In the genomic region with DNA sequence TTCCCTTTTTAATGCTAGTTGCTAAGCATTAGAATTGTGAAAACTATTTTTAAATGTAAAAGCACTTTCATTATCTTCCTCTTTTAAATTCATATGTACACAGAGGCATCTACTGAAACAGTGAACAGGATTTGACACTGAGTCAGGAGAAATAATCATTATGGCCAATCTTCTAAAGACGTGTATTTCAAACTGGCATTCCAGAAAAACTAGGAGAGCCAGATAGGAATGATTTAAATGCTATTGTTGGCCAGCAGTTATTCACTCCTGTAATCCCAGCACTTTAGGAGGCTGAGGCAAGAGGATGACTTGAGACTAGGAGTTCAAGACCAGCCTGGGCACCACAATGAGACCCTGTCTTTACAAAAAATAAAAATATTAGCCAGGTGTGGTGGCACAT, we compare ENCODE assay signal across 27 cellular contexts.
"Had no signal": no experiment of that assay in that cellular context is flagged by ENCODE, and none has a peak within 500 bp of the region (broad histone marks: within the 10 kb centered on the region; RNA-seq: fewer than 3 reads in every experiment).

No MANE protein-coding gene starts in this region.

- H3K9me3 ChIP-seq: gastroesophageal sphincter, heart right ventricle, left ventricle myocardium inferior, tibial nerve, vagina had no signal

- H3K9me3 Mint-ChIP-seq: activated CD4-positive, alpha-beta T cell treated with anti-CD3 and anti-CD28 coated beads, Interleukin-2, amount 10 ng/mL, durations not matched to agents 24 days and 14 days; activated CD8-positive, alpha-beta T cell treated with anti-CD3 and anti-CD28 coated beads for 36 hours; activated T-helper 2 cell treated with anti-CD3 and anti-CD28 coated beads, Interferon-gamma antibody, Interleukin-2, Interleukin-4, amounts not matched to agents 10 μg/mL and 5 μg/mL and 100 μg/mL, durations not matched to agents 14 hours and 24 hours and 36 hours; central memory CD8-positive, alpha-beta T cell; immature natural killer cell; nephron progenitor cell had no signal

- H3K4me3 Mint-ChIP-seq: activated CD4-positive, alpha-beta T cell treated with anti-CD3 and anti-CD28 coated beads, Interleukin-2, amount 10 ng/mL, durations not matched to agents 24 days and 14 days; activated CD8-positive, alpha-beta T cell treated with anti-CD3 and anti-CD28 coated beads for 36 hours; central memory CD8-positive, alpha-beta T cell; immature natural killer cell; nephron progenitor cell had no signal

- H3K36me3 Mint-ChIP-seq: immature natural killer cell had no signal

- H3K4me3 ChIP-seq: coronary artery, gastroesophageal sphincter, heart right ventricle, left ventricle myocardium inferior, tibial nerve, vagina had no signal

- ATAC-seq: activated CD8-positive, alpha-beta T cell treated with anti-CD3 and anti-CD28 coated beads for 36 hours; gastroesophageal sphincter; heart right ventricle had no signal

- FAIRE-seq: endometrium had no signal

- H3K27me3 Mint-ChIP-seq: activated CD4-positive, alpha-beta T cell treated with anti-CD3 and anti-CD28 coated beads, Interleukin-2, amount 10 ng/mL, durations not matched to agents 24 days and 14 days; activated CD8-positive, alpha-beta T cell treated with anti-CD3 and anti-CD28 coated beads for 36 hours; central memory CD8-positive, alpha-beta T cell had no signal

- H3K27ac Mint-ChIP-seq: activated CD4-positive, alpha-beta T cell treated with anti-CD3 and anti-CD28 coated beads, Interleukin-2, amount 10 ng/mL, durations not matched to agents 24 days and 14 days; activated CD8-positive, alpha-beta T cell treated with anti-CD3 and anti-CD28 coated beads for 36 hours; activated T-helper 2 cell treated with anti-CD3 and anti-CD28 coated beads, Interferon-gamma antibody, Interleukin-2, Interleukin-4, amounts not matched to agents 10 μg/mL and 5 μg/mL and 100 μg/mL, durations not matched to agents 14 hours and 24 hours and 36 hours; immature natural killer cell; nephron progenitor cell had no signal

- H3K27ac ChIP-seq: coronary artery, gastroesophageal sphincter, heart right ventricle, left ventricle myocardium inferior, tibial nerve, vagina had no signal

- H3K36me3 ChIP-seq: gastroesophageal sphincter, heart right ventricle, left ventricle myocardium inferior, tibial nerve, vagina had no signal

- H3K27me3 ChIP-seq: gastroesophageal sphincter, heart right ventricle, tibial nerve, vagina had no signal

- H3K4me1 Mint-ChIP-seq: nephron progenitor cell had no signal

- H3K4me1 ChIP-seq: gastroesophageal sphincter, heart right ventricle, left ventricle myocardium inferior, vagina had no signal

- DNase-seq: activated CD4-positive, alpha-beta T cell treated with anti-CD3 and anti-CD28 coated beads, Interleukin-2, amount 10 ng/mL, durations not matched to agents 24 days and 14 days; activated CD4-positive, CD25-positive, alpha-beta regulatory T cell; activated CD8-positive, alpha-beta T cell treated with anti-CD3 and anti-CD28 coated beads for 36 hours; activated naive CD4-positive, alpha-beta T cell treated with Interleukin-2 at 50 U/mL for 16 hours; activated T-cell treated with anti-CD3 and anti-CD28 coated beads, Interleukin-2, amount 50 U/mL, for 1 hour; aorta; heart right ventricle; immature natural killer cell; kidney glomerular epithelial cell; left ventricle myocardium inferior; mammary epithelial cell; midbrain; nephron progenitor cell; nucleus accumbens; posterior cingulate gyrus; retina; stimulated activated CD4-positive, alpha-beta T cell treated with anti-CD3 and anti-CD28 coated beads, Interleukin-12 subunit alpha, Interleukin-12 subunit beta, amount 100 ng/mL, for 4 hours; stimulated activated CD4-positive, alpha-beta T cell treated with anti-CD3 and anti-CD28 coated beads, Interleukin-2, amount 100 ng/mL, for 24 hours; stimulated activated naive CD4-positive, alpha-beta T cell treated with Interleukin-2 at 50 U/mL for 16 hours; T-helper 9 cell had no signal
